ENCODE assay signal across 24 cellular contexts in the genomic region with DNA sequence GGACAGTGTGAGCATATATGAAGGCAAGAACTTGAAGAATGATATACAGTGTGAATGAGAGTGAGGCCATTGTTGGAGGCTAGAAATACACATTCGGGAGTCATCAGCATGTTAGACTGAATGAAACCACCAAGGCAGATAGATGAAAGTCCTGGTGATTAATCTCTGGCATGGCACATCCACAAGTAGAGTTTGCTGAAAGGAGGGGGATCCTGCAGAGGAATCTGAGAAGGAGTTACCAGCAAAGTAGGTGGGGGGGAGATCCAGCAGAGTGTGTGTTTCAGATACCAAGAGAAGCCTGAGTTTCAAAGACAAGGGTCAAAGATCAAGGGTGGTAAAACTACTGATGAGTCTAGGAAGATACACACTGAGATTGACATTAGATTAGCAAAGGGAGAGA.
DNase-seq lines count a peak whose midpoint lies in the region; ATAC-seq and TF ChIP-seq lines count a peak whose summit lies in the region.
"Had no signal": no experiment of that assay in that cellular context is flagged by ENCODE, and none has a peak within 500 bp of the region (broad histone marks: within the 10 kb centered on the region; RNA-seq: fewer than 3 reads in every experiment).

No MANE protein-coding gene starts in this region.

- H3K27ac Mint-ChIP-seq in stimulated activated naive CD8-positive, alpha-beta T cell treated with anti-CD3 and anti-CD28 coated beads, Interleukin-15, amount 100 ng/mL, for 72 hours, result peak overlapping the region in 1 of 2 donors; percentile 28
- H3K27ac Mint-ChIP-seq in stimulated activated effector memory CD8-positive, alpha-beta T cell treated with anti-CD3 and anti-CD28 coated beads, Interleukin-12 subunit alpha, Interleukin-12 subunit beta, amount 100 ng/mL, for 72 hours, result no peak overlapping the region

- no peak overlapping the region for H3K4me2 ChIP-seq in hepatocyte

- H3K9me2 ChIP-seq in hepatocyte (replicated peaks; ENCODE audit: insufficient read depth), result no peaks in the 10 kb centered on the region

- no peaks in the 10 kb centered on the region for H4K20me1 ChIP-seq in hepatocyte (ENCODE audit: insufficient read depth, poor library complexity, severe bottlenecking)

- no peaks in the 10 kb centered on the region for H3K9me3 Mint-ChIP-seq in stimulated activated naive CD8-positive, alpha-beta T cell treated with anti-CD3 and anti-CD28 coated beads, Interleukin-15, amount 100 ng/mL, for 72 hours
- no peaks in the 10 kb centered on the region for H3K9me3 Mint-ChIP-seq in stimulated activated effector memory CD8-positive, alpha-beta T cell treated with anti-CD3 and anti-CD28 coated beads, Interleukin-12 subunit alpha, Interleukin-12 subunit beta, amount 100 ng/mL, for 72 hours

- TF ChIP-seq CTCF in hepatocyte (IDR thresholded peaks at IDR 0.05; ENCODE audit: poor library complexity), result no peak
- no peak for TF ChIP-seq CTCF in uterus (IDR thresholded peaks at IDR 0.05)

- H3K79me2 ChIP-seq in hepatocyte, result no peaks in the 10 kb centered on the region

- 47% methylated on average over 1 of the region's 1 CpG for WGBS in hepatocyte (ENCODE audit: low lambda C conversion rate, missing lambda C conversion rate)

- no peaks in the 10 kb centered on the region for H3K4me1 ChIP-seq in hepatocyte (ENCODE audit: insufficient read depth)
- H3K4me1 ChIP-seq in uterus, result no peaks in the 10 kb centered on the region
- H3K4me1 ChIP-seq: HAP-1, SJSA1 had no signal

- no peaks in the 10 kb centered on the region for H3K36me3 Mint-ChIP-seq in stimulated activated effector memory CD8-positive, alpha-beta T cell treated with anti-CD3 and anti-CD28 coated beads, Interleukin-12 subunit alpha, Interleukin-12 subunit beta, amount 100 ng/mL, for 72 hours

- no peak for DNase-seq in stimulated activated naive CD8-positive, alpha-beta T cell treated with anti-CD3 and anti-CD28 coated beads, Interleukin-15, amount 100 ng/mL, for 72 hours
- DNase-seq in stimulated activated naive CD8-positive, alpha-beta T cell treated with anti-CD3 and anti-CD28 coated beads, Interleukin-15, Interleukin-2, amounts not matched to agents 100 U/mL and 50 U/mL, for 24 hours, result no peak
- peak; percentile 23 for DNase-seq in NCI-H2227 treated with DMSO at 0.1 percent for 48 hours (lab: John Stamatoyannopoulos, UW)
- DNase-seq in hepatocyte (ENCODE audit: low spot score), result peak; percentile 19
- DNase-seq in stimulated activated effector memory CD8-positive, alpha-beta T cell treated with anti-CD3 and anti-CD28 coated beads, Interleukin-12 subunit alpha, Interleukin-12 subunit beta, amount 100 ng/mL, for 72 hours (ENCODE audit: low spot score in 2 of 2), result no peak
- no peak for DNase-seq in activated CD4-positive, alpha-beta T cell treated with anti-CD3 and anti-CD28 coated beads, Interleukin-2, amount 50 U/mL, for 48 hours
- no peak for DNase-seq in NCI-H1105 (lab: John Stamatoyannopoulos, UW)
- no peak for DNase-seq in uterus
- DNase-seq: BE2C, EL, GF-D8, KG1, NCI-H1092 treated with DMSO at 0.1 percent for 48 hours, NCI-H1694, NCI-H2081, NCI-H2171, NCI-H446, NCI-H526, OCI-M1 had no signal

- intact Hi-C loops in uterus (cut with DNase I; ENCODE audit: low total_unique reads), result no loop called here

- ATAC-seq in stimulated activated naive CD8-positive, alpha-beta T cell treated with anti-CD3 and anti-CD28 coated beads, Interleukin-15, amount 100 ng/mL, for 72 hours, result peak; percentile 74
- no peak for ATAC-seq in stimulated activated naive CD8-positive, alpha-beta T cell treated with anti-CD3 and anti-CD28 coated beads, Interleukin-15, Interleukin-2, amounts not matched to agents 100 U/mL and 50 U/mL, for 24 hours
- peak; percentile 43 for ATAC-seq in stimulated activated effector memory CD8-positive, alpha-beta T cell treated with anti-CD3 and anti-CD28 coated beads, Interleukin-12 subunit alpha, Interleukin-12 subunit beta, amount 100 ng/mL, for 72 hours
- ATAC-seq: HepG2, Right ventricle myocardium inferior had no signal

- H3K27me3 Mint-ChIP-seq in stimulated activated naive CD8-positive, alpha-beta T cell treated with anti-CD3 and anti-CD28 coated beads, Interleukin-15, amount 100 ng/mL, for 72 hours, result no peaks in the 10 kb centered on the region

- H3K27me3 ChIP-seq in hepatocyte (no peaks in the 10 kb centered on the region), uterus (no peaks in the 10 kb centered on the region)
- H3K27me3 ChIP-seq: BE2C, SJSA1 had no signal

- H3K4me3 Mint-ChIP-seq in stimulated activated naive CD8-positive, alpha-beta T cell treated with anti-CD3 and anti-CD28 coated beads, Interleukin-15, amount 100 ng/mL, for 72 hours, result no peak overlapping the region
- H3K4me3 Mint-ChIP-seq in stimulated activated effector memory CD8-positive, alpha-beta T cell treated with anti-CD3 and anti-CD28 coated beads, Interleukin-12 subunit alpha, Interleukin-12 subunit beta, amount 100 ng/mL, for 72 hours, result no peak overlapping the region

- no peak overlapping the region for H3K4me3 ChIP-seq in hepatocyte
- H3K4me3 ChIP-seq in uterus, result no peak overlapping the region
- H3K4me3 ChIP-seq: HAP-1, SJSA1 had no signal

- peaks cover 6% of the 10 kb centered on the region for H3K4me1 Mint-ChIP-seq in stimulated activated naive CD8-positive, alpha-beta T cell treated with anti-CD3 and anti-CD28 coated beads, Interleukin-15, amount 100 ng/mL, for 72 hours
- peaks cover 7% of the 10 kb centered on the region for H3K4me1 Mint-ChIP-seq in stimulated activated effector memory CD8-positive, alpha-beta T cell treated with anti-CD3 and anti-CD28 coated beads, Interleukin-12 subunit alpha, Interleukin-12 subunit beta, amount 100 ng/mL, for 72 hours

- H3K36me3 ChIP-seq in hepatocyte (replicated peaks; ENCODE audit: insufficient read depth, low read depth), result no peaks in the 10 kb centered on the region
- no peaks in the 10 kb centered on the region for H3K36me3 ChIP-seq in uterus
- H3K36me3 ChIP-seq: BE2C, HAP-1, SJSA1 had no signal

- peak overlapping the region; percentile 19 for H3K27ac ChIP-seq in hepatocyte
- no peak overlapping the region for H3K27ac ChIP-seq in uterus
- H3K27ac ChIP-seq: HL-60, SJSA1 had no signal

- no peaks in the 10 kb centered on the region for H3K9me3 ChIP-seq in hepatocyte (ENCODE audit: low read depth)
- no peaks in the 10 kb centered on the region for H3K9me3 ChIP-seq in uterus
- H3K9me3 ChIP-seq: BE2C, HAP-1, SJSA1 had no signal

- no peak for TF ChIP-seq POLR2A in uterus (IDR thresholded peaks at IDR 0.05)

- H2AFZ ChIP-seq in hepatocyte, result no peak overlapping the region

Comparison
In these comparisons a context has a peak if more than half of its experiments do, and no peak if none do; other contexts are left out.
1. DNase-seq: peak in NCI-H2227 treated with DMSO at 0.1 percent for 48 hours (single experiment) and hepatocyte (single experiment); none in stimulated activated naive CD8-positive, alpha-beta T cell treated with anti-CD3 and anti-CD28 coated beads, Interleukin-15, amount 100 ng/mL, for 72 hours (0 of 2), stimulated activated naive CD8-positive, alpha-beta T cell treated with anti-CD3 and anti-CD28 coated beads, Interleukin-15, Interleukin-2, amounts not matched to agents 100 U/mL and 50 U/mL, for 24 hours (single experiment), stimulated activated effector memory CD8-positive, alpha-beta T cell treated with anti-CD3 and anti-CD28 coated beads, Interleukin-12 subunit alpha, Interleukin-12 subunit beta, amount 100 ng/mL, for 72 hours (0 of 2), activated CD4-positive, alpha-beta T cell treated with anti-CD3 and anti-CD28 coated beads, Interleukin-2, amount 50 U/mL, for 48 hours (0 of 2), NCI-H1105 (single experiment) and uterus (0 of 2).